19 cellular contexts compared by ENCODE assay signal in the genomic region with DNA sequence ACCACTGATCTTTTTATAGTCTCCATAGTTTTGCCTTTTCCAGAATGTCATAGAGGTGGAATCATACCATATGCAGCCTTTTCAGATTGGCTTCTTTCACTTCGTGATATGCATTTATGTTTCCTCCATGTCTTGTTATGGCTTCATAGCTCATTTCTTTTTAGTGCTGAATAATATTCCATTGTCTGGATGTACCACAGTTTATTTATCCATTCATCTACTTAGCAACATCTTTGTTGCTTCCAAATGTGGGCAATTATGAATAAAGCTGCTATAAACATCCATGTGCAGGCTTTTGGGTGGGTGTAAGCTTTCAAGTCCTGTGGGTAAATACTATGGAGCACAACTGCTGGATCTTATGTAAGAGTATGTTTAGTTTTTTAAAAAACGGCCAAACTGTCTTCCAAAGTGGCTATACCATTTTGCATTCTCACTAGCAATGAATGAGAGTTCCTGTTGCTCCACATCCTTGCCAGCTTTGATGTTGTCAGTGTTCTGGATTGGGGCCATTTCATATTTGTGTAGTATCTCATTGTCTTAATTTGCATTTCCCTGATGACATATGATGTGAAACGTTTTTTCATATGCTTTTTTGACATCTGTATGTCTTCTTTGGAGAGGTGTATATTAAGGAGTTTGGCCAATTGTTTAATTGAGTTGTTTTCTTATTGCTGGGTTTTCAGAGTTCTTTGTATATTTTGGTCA. TPM values are rescaled to one million over a fixed set of nuclear protein-coding genes. Genes with fewer than 3 reads are reported as not detected.
DNase-seq lines count a peak whose midpoint lies in the region; ATAC-seq, FAIRE-seq and TF ChIP-seq lines count a peak whose summit lies in the region.
"Had no signal": no experiment of that assay in that cellular context is flagged by ENCODE, and none has a peak within 500 bp of the region (broad histone marks: within the 10 kb centered on the region; RNA-seq: fewer than 3 reads in every experiment).

No MANE protein-coding gene starts in this region.

- DNase-seq in HepG2 (ENCODE audit: low spot score) = no peak
- no peak for DNase-seq in right lobe of liver
- DNase-seq in PC-3 = peak; percentile 20
- DNase-seq in foreskin fibroblast = peak; percentile 23 to 55
- DNase-seq in NCI-H2227 treated with DMSO at 0.1 percent for 48 hours (lab: John Stamatoyannopoulos, UW) = no peak
- no peak for DNase-seq in MM.1S
- no peak for DNase-seq in mesothelial cell of epicardium (ENCODE audit: low spot score in 2 of 2, unreplicated experiment in 2 of 2)
- DNase-seq: 8988T; AML-193; Caco-2; CD8-positive, alpha-beta memory T cell; DND-41; H7; IMR-90 had no signal

- TF ChIP-seq CTCF in HepG2 (CRISPR knock-in tag; IDR thresholded peaks at IDR 0.05) (no peak), right lobe of liver (IDR thresholded peaks at IDR 0.05) (no peak), PC-3 (conservative IDR thresholded peaks at IDR 0.05; ENCODE audit: low read depth, low read length) (no peak), foreskin fibroblast (IDR thresholded peaks at IDR 0.05; ENCODE audit: low read depth, low read length) (no peak), MM.1S (IDR thresholded peaks at IDR 0.05; ENCODE audit: low read length) (no peak), mesothelial cell of epicardium (IDR thresholded peaks at IDR 0.05; ENCODE audit: unreplicated experiment) (no peak)

- no peak for FAIRE-seq in HepG2 (lab: Jason Lieb, UNC)
- FAIRE-seq: GM12878, GM18507 had no signal

- POLR2A ChIA-PET in HepG2 (lab: Yijun Ruan, JAX) = interaction anchor here (0.8 kb wide), 1 partner anchor 56 kb away, joined by 3 read pairs; no protein-coding TSS in a partner anchor
- POLR2A ChIA-PET in PC-3 (lab: Charles Lee; ENCODE audit: unreplicated experiment) = interaction anchor here (0.6 kb wide), 1 partner anchor 162 kb away, joined by 4 read pairs; no protein-coding TSS in a partner anchor

- no peak overlapping the region for H3K4me3 Mint-ChIP-seq in mesothelial cell of epicardium
- H3K4me3 Mint-ChIP-seq: CD8-positive, alpha-beta memory T cell; GM23338 had no signal

- H2AFZ ChIP-seq in HepG2 (ENCODE audit: low read length) (no peak overlapping the region), PC-3 (ENCODE audit: low read length) (no peak overlapping the region), MM.1S (ENCODE audit: low read length) (no peak overlapping the region)
- H2AFZ ChIP-seq: GM23338 had no signal

- intact Hi-C loops in HepG2 (cut with micrococcal nuclease; ENCODE audit: unreplicated experiment) = no loop called here
- intact Hi-C loops in right lobe of liver (cut with DNase I) = no loop called here
- intact Hi-C loops in PC-3 (cut with micrococcal nuclease) = no loop called here

- H3K9me3 Mint-ChIP-seq in mesothelial cell of epicardium = peaks cover 44% of the 10 kb centered on the region

- H3K4me3 ChIP-seq in HepG2 (replicated peaks in 1 of 3; ENCODE audit: insufficient read depth in 1 of 3, low read depth in 2 of 3, low read length in 3 of 3) (no peak overlapping the region), right lobe of liver (no peak overlapping the region), PC-3 (ENCODE audit: low read length) (no peak overlapping the region), foreskin fibroblast (ENCODE audit: low read depth in 1 of 2, low read length in 2 of 2) (no peak overlapping the region), MM.1S (ENCODE audit: low read length) (no peak overlapping the region)
- H3K4me3 ChIP-seq: BLaER1, GM12878, GM23338 had no signal

- peaks cover 30% of the 10 kb centered on the region for H3K36me3 Mint-ChIP-seq in mesothelial cell of epicardium

- H3K79me2 ChIP-seq in HepG2 (ENCODE audit: insufficient read depth, low read length) = no peaks in the 10 kb centered on the region
- no peaks in the 10 kb centered on the region for H3K79me2 ChIP-seq in PC-3 (ENCODE audit: low read length)
- H3K79me2 ChIP-seq in MM.1S (ENCODE audit: low read length) = no peaks in the 10 kb centered on the region

- in situ Hi-C loops in HepG2 (cut with HindIII; ENCODE audit: extremely low pct_ligation_motif_present, low pct_unique_long_range_greater_than_20kb) = no loop called here

- no peaks in the 10 kb centered on the region for H3K27me3 ChIP-seq in HepG2 (ENCODE audit: control insufficient read depth in 1 of 2, insufficient read depth in 2 of 2, low read length in 2 of 2)
- no peaks in the 10 kb centered on the region for H3K27me3 ChIP-seq in right lobe of liver
- H3K27me3 ChIP-seq in PC-3 (ENCODE audit: low read length) = no peaks in the 10 kb centered on the region
- H3K27me3 ChIP-seq in MM.1S (replicated peaks; ENCODE audit: insufficient read depth, low read length) = no peaks in the 10 kb centered on the region
- H3K27me3 ChIP-seq: BLaER1 had no signal

- H3K9ac ChIP-seq in HepG2 (ENCODE audit: insufficient read depth, low read depth, low read length) (no peak overlapping the region), PC-3 (ENCODE audit: low read length) (no peak overlapping the region), MM.1S (ENCODE audit: low read length) (no peak overlapping the region)
- H3K9ac ChIP-seq: BLaER1 had no signal

- BruUV-seq in HepG2 (replicated peaks; lab: Mats Ljungman, UMichigan) = no TSS peak
- BruUV-seq in PC-3 (replicated peaks; lab: Mats Ljungman, UMichigan) = no TSS peak

- H3K9me2 ChIP-seq in PC-3 (replicated peaks; ENCODE audit: low read length) (no peaks in the 10 kb centered on the region), MM.1S (replicated peaks; ENCODE audit: insufficient read depth, low read length) (no peaks in the 10 kb centered on the region)

- H3K4me2 ChIP-seq in HepG2 (ENCODE audit: low read depth, low read length) (no peak overlapping the region), PC-3 (ENCODE audit: low read length) (no peak overlapping the region), MM.1S (ENCODE audit: low read depth, low read length) (no peak overlapping the region)
- H3K4me2 ChIP-seq: BLaER1, GM23338 had no signal

- H3F3A ChIP-seq in PC-3 (ENCODE audit: low read length, unreplicated experiment) (no peaks in the 10 kb centered on the region), MM.1S (ENCODE audit: insufficient read depth, low read length) (no peaks in the 10 kb centered on the region)

- TF ChIP-seq RAD21 in HepG2 (CRISPR knock-in tag; IDR thresholded peaks at IDR 0.05) = no peak

- H3K27ac Mint-ChIP-seq in mesothelial cell of epicardium = no peak overlapping the region
- H3K27ac Mint-ChIP-seq: CD8-positive, alpha-beta memory T cell; GM23338 had no signal

- CTCF ChIA-PET in HepG2 (lab: Yijun Ruan, JAX; ENCODE audit: low intra/inter-chr PET ratio, low total read pairs) (no interaction called here), PC-3 (lab: Charles Lee) (no interaction called here)

- no peaks in the 10 kb centered on the region for H4K20me1 ChIP-seq in HepG2 (ENCODE audit: insufficient read depth, low read length)
- H4K20me1 ChIP-seq in PC-3 (ENCODE audit: low read length) = no peaks in the 10 kb centered on the region
- no peaks in the 10 kb centered on the region for H4K20me1 ChIP-seq in MM.1S (ENCODE audit: insufficient read depth, low read length)
- H4K20me1 ChIP-seq: BLaER1 had no signal

- TF ChIP-seq POLR2A in HepG2 (IDR thresholded peaks at IDR 0.05; ENCODE audit: insufficient read depth in 1 of 2, low read depth in 2 of 2, low read length in 2 of 2) (no peak), right lobe of liver (IDR thresholded peaks at IDR 0.05) (no peak)

- no peaks in the 10 kb centered on the region for H3K27me3 Mint-ChIP-seq in mesothelial cell of epicardium (ENCODE audit: low read depth)

- peaks cover 5% of the 10 kb centered on the region for H3K4me1 Mint-ChIP-seq in mesothelial cell of epicardium
- H3K4me1 Mint-ChIP-seq: CD8-positive, alpha-beta memory T cell had no signal

- H3K9me3 ChIP-seq in HepG2 (ENCODE audit: low read length) = peaks cover 9% of the 10 kb centered on the region; the same call in 1 of the 2 replicates
- peaks cover 0 to 3% (median 0%) of the 10 kb centered on the region in 4 donors for H3K9me3 ChIP-seq in right lobe of liver
- H3K9me3 ChIP-seq in PC-3 (ENCODE audit: low read length) = no peaks in the 10 kb centered on the region
- no peaks in the 10 kb centered on the region for H3K9me3 ChIP-seq in MM.1S (replicated peaks; ENCODE audit: insufficient read depth, low read length)
- H3K9me3 ChIP-seq: Caco-2 had no signal

- H3K27ac ChIP-seq in HepG2 (ENCODE audit: extremely low read length, insufficient read depth, low read length) (no peak overlapping the region), right lobe of liver (no peak overlapping the region), PC-3 (ENCODE audit: low read length) (no peak overlapping the region), MM.1S (ENCODE audit: low read length) (no peak overlapping the region)
- H3K27ac ChIP-seq: BLaER1 had no signal

- H3K4me1 ChIP-seq in HepG2 (ENCODE audit: insufficient read depth, low read length) = peaks cover 15% of the 10 kb centered on the region
- no peaks in the 10 kb centered on the region for H3K4me1 ChIP-seq in right lobe of liver
- no peaks in the 10 kb centered on the region for H3K4me1 ChIP-seq in PC-3 (ENCODE audit: insufficient read depth, low read length)
- H3K4me1 ChIP-seq in MM.1S (ENCODE audit: low read length) = no peaks in the 10 kb centered on the region
- H3K4me1 ChIP-seq: BLaER1 had no signal

- ATAC-seq in HepG2 (no peak), right lobe of liver (no peak), PC-3 (no peak)
- ATAC-seq: GM12878, GM23338 had no signal

- 32% methylated on average over 3 of the region's 3 CpGs for WGBS in HepG2 (ENCODE audit: low lambda C conversion rate)
- 56% methylated on average over 3 of the region's 3 CpGs for WGBS in right lobe of liver (ENCODE audit: insufficient coverage, low coverage, low lambda C conversion rate, missing lambda C conversion rate)

- no peaks in the 10 kb centered on the region for H3K36me3 ChIP-seq in HepG2 (replicated peaks in 1 of 2; ENCODE audit: control insufficient read depth in 1 of 2, insufficient read depth in 2 of 2, low read length in 2 of 2)
- H3K36me3 ChIP-seq in right lobe of liver = no peaks in the 10 kb centered on the region
- H3K36me3 ChIP-seq in PC-3 (ENCODE audit: low read depth, low read length) = no peaks in the 10 kb centered on the region
- no peaks in the 10 kb centered on the region for H3K36me3 ChIP-seq in MM.1S (replicated peaks; ENCODE audit: insufficient read depth, low read length)

- TF ChIP-seq EP300 in HepG2 (IDR thresholded peaks at IDR 0.05; ENCODE audit: low read depth in 2 of 2, low read length in 2 of 2) = no peak
- no peak for TF ChIP-seq EP300 in HepG2 (CRISPR knock-in tag; IDR thresholded peaks at IDR 0.05; ENCODE audit: borderline replicate concordance)

RNA-seq across cellular contexts. Expression of a gene that starts 20.6 kb away (rescaled TPM):
- 0.15 TPM in 2 replicates for total RNA-seq in HepG2 (2016; rRNA removed; fragmentation: Illumina TruSeq; extraction: Trizol)
- total RNA-seq in HepG2 (2016; cell fraction: cytosol; rRNA removed; fragmentation: Illumina TruSeq; extraction: Trizol; ENCODE audit: low read depth) = 0.53 and 1.1 TPM in 2 replicates
- 0.28 TPM in 1 of 2 replicates, not detected in the other for total RNA-seq in HepG2 (2016; cell fraction: insoluble cytoplasmic fraction; rRNA removed; fragmentation: Illumina TruSeq; extraction: Trizol)
- 0.34 and 0.71 TPM in 2 replicates for total RNA-seq in HepG2 (2016; cell fraction: membrane; rRNA removed; fragmentation: Illumina TruSeq; extraction: Trizol)
- total RNA-seq in HepG2 (2016; cell fraction: nucleus; rRNA removed; fragmentation: Illumina TruSeq; extraction: Trizol) = 0.41 and 0.75 TPM in 2 replicates
- polyA plus RNA-seq in HepG2 (2011; rRNA removed) = 0.11 and 0.20 TPM in 2 replicates
- polyA plus RNA-seq in HepG2 (2011; cell fraction: cytosol; rRNA removed) = not detected in 2 replicates
- 0.19 and 0.80 TPM in 2 replicates for polyA plus RNA-seq in HepG2 (2011; cell fraction: nucleus; rRNA removed)
- 0.17 and 0.27 TPM in 2 replicates for polyA plus RNA-seq in HepG2 (2012)
- not detected in 2 replicates for polyA plus RNA-seq in HepG2 (2016; cell fraction: cytosol; fragmentation: Illumina TruSeq; extraction: Trizol; ENCODE audit: low read depth)
- not detected in 2 replicates for polyA plus RNA-seq in HepG2 (2016; cell fraction: insoluble cytoplasmic fraction; fragmentation: Illumina TruSeq; extraction: Trizol; ENCODE audit: low read depth)
- not detected in 2 replicates for polyA plus RNA-seq in HepG2 (2016; cell fraction: membrane; fragmentation: Illumina TruSeq; extraction: Trizol; ENCODE audit: low read depth)
- polyA plus RNA-seq in HepG2 (2016; cell fraction: nucleus; fragmentation: Illumina TruSeq; extraction: Trizol; ENCODE audit: insufficient read depth, low read depth) = not detected in 2 replicates
- 0.23 and 0.32 TPM in 2 replicates for polyA minus RNA-seq in HepG2 (2011; rRNA and poly(A)+ RNA removed; ENCODE audit: low replicate concordance)
- polyA minus RNA-seq in HepG2 (2011; cell fraction: cytosol; rRNA and poly(A)+ RNA removed) = not detected in 2 replicates
- 1.5 and 2.6 TPM in 2 replicates for polyA minus RNA-seq in HepG2 (2011; cell fraction: nucleus; rRNA and poly(A)+ RNA removed)
- not detected for total RNA-seq in right lobe of liver
- total RNA-seq in PC-3 (2014; rRNA removed) = 2.4 TPM in 1 of 2 replicates, not detected in the other
- 0.27 to 0.52 TPM in 2 of 3 replicates, not detected in the other for total RNA-seq in mesothelial cell of epicardium
- total RNA-seq: CD8-positive, alpha-beta memory T cell; G401; H7 had no signal
- polyA plus RNA-seq: CD8-positive, alpha-beta memory T cell; GM23338 had no signal

RNA-seq across cellular contexts. Expression of a gene that starts 41.8 kb away (rescaled TPM):
- total RNA-seq in HepG2 (2016; rRNA removed; fragmentation: Illumina TruSeq; extraction: Trizol) = 1,135 and 1,941 TPM in 2 replicates
- total RNA-seq in HepG2 (2016; cell fraction: cytosol; rRNA removed; fragmentation: Illumina TruSeq; extraction: Trizol; ENCODE audit: low read depth) = 204 and 218 TPM in 2 replicates
- total RNA-seq in HepG2 (2016; cell fraction: insoluble cytoplasmic fraction; rRNA removed; fragmentation: Illumina TruSeq; extraction: Trizol) = 1,133 and 2,031 TPM in 2 replicates
- total RNA-seq in HepG2 (2016; cell fraction: membrane; rRNA removed; fragmentation: Illumina TruSeq; extraction: Trizol) = 342 and 376 TPM in 2 replicates
- 391 and 398 TPM in 2 replicates for total RNA-seq in HepG2 (2016; cell fraction: nucleus; rRNA removed; fragmentation: Illumina TruSeq; extraction: Trizol)
- 199 and 375 TPM in 2 replicates for polyA plus RNA-seq in HepG2 (2011; rRNA removed)
- 180 and 322 TPM in 2 replicates for polyA plus RNA-seq in HepG2 (2011; cell fraction: cytosol; rRNA removed)
- 56.5 and 80.7 TPM in 2 replicates for polyA plus RNA-seq in HepG2 (2011; cell fraction: nucleus; rRNA removed)
- polyA plus RNA-seq in HepG2 (2012) = 523 and 688 TPM in 2 replicates
- 147 and 158 TPM in 2 replicates for polyA plus RNA-seq in HepG2 (2016; cell fraction: cytosol; fragmentation: Illumina TruSeq; extraction: Trizol; ENCODE audit: low read depth)
- 1,845 and 2,024 TPM in 2 replicates for polyA plus RNA-seq in HepG2 (2016; cell fraction: insoluble cytoplasmic fraction; fragmentation: Illumina TruSeq; extraction: Trizol; ENCODE audit: low read depth)
- polyA plus RNA-seq in HepG2 (2016; cell fraction: membrane; fragmentation: Illumina TruSeq; extraction: Trizol; ENCODE audit: low read depth) = 291 and 300 TPM in 2 replicates
- 648 and 664 TPM in 2 replicates for polyA plus RNA-seq in HepG2 (2016; cell fraction: nucleus; fragmentation: Illumina TruSeq; extraction: Trizol; ENCODE audit: insufficient read depth, low read depth)
- 41.7 and 64.0 TPM in 2 replicates for polyA minus RNA-seq in HepG2 (2011; rRNA and poly(A)+ RNA removed; ENCODE audit: low replicate concordance)
- 133 and 146 TPM in 2 replicates for polyA minus RNA-seq in HepG2 (2011; cell fraction: cytosol; rRNA and poly(A)+ RNA removed)
- 169 and 178 TPM in 2 replicates for polyA minus RNA-seq in HepG2 (2011; cell fraction: nucleus; rRNA and poly(A)+ RNA removed)
- total RNA-seq in right lobe of liver = 100 to 1,000 TPM; 130 to 301 (median 227) TPM
- total RNA-seq in PC-3 (2014; rRNA removed) = 382 and 393 TPM in 2 replicates
- total RNA-seq in mesothelial cell of epicardium = 308 to 312 TPM (median 309 TPM) in 3 replicates

Comparison
In these comparisons a context has a peak if more than half of its experiments do, and no peak if none do; other contexts are left out.
1. DNase-seq: peak in PC-3 (single experiment) and foreskin fibroblast (2 of 2); none in HepG2 (single experiment), right lobe of liver (0 of 3), NCI-H2227 treated with DMSO at 0.1 percent for 48 hours (single experiment), MM.1S (single experiment) and mesothelial cell of epicardium (0 of 2).